In genomic region chr3:112043621-112044201, GRCh38 we compare ENCODE assay signal across 8 cellular contexts. TPM values are rescaled to one million over a fixed set of nuclear protein-coding genes. Genes with fewer than 3 reads are reported as not detected.
DNase-seq lines count a peak whose midpoint lies in the region; ATAC-seq, FAIRE-seq and TF ChIP-seq lines count a peak whose summit lies in the region.

No MANE protein-coding gene starts in this region.

- H3K4me1 ChIP-seq in keratinocyte (ENCODE audit: control insufficient read depth, extremely low read depth, insufficient read depth, low read length), result peaks cover 14% of the 10 kb centered on the region

- CTCF ChIA-PET in AG04449 (lab: Yijun Ruan, JAX), result interaction anchor here (0.6 to 5.8 kb wide), 50 partner anchors 9 to 444 kb away, joined by 3 to 55 read pairs (median 7); partner anchors contain the start of genes ABHD10 and TMPRSS7

- no peaks in the 10 kb centered on the region for H4K20me1 ChIP-seq in keratinocyte (ENCODE audit: control insufficient read depth, extremely low read depth, insufficient read depth, low read length)

- FAIRE-seq in keratinocyte (lab: Jason Lieb, UNC), result peak; percentile 87

- H3K27ac ChIP-seq in brain microvascular endothelial cell (no peak overlapping the region), keratinocyte (ENCODE audit: control insufficient read depth, insufficient read depth, low read length) (no peak overlapping the region)

- peak overlapping the region; percentile 8 for H3K9ac ChIP-seq in keratinocyte (ENCODE audit: control insufficient read depth, extremely low read depth, insufficient read depth, low read length)

- in situ Hi-C loops in brain microvascular endothelial cell (cut with HindIII; ENCODE audit: low pct_ligation_motif_present, low sequenced_read_pairs), result no loop called here

- no peaks in the 10 kb centered on the region for H3K9me3 ChIP-seq in keratinocyte (ENCODE audit: control insufficient read depth, low read depth, low read length)

- peak overlapping the region; percentile 71 for H3K4me2 ChIP-seq in keratinocyte (ENCODE audit: control insufficient read depth, extremely low read depth, insufficient read depth, low read depth, low read length)

- no peak overlapping the region for H3K4me3 ChIP-seq in AG04449 (ENCODE audit: low read depth, low read length)
- no peak overlapping the region for H3K4me3 ChIP-seq in brain microvascular endothelial cell (ENCODE audit: low read depth, low read length)
- H3K4me3 ChIP-seq in keratinocyte (ENCODE audit: control insufficient read depth in 2 of 3, extremely low read depth in 1 of 3, insufficient read depth in 2 of 3, low read depth in 1 of 3, low read length in 3 of 3), result peak overlapping the region in 2 of 3 experiments; percentile 25 to 29

- TF ChIP-seq CTCF in AG04449 (IDR thresholded peaks at IDR 0.05; ENCODE audit: insufficient read depth, low read length, missing control alignments) (peak; percentile 75), brain microvascular endothelial cell (IDR thresholded peaks at IDR 0.05; ENCODE audit: low read depth, low read length, missing control alignments) (peak; percentile 93), keratinocyte (optimal IDR thresholded peaks at IDR 0.05 in 1 of 3, IDR thresholded peaks at IDR 0.05 in 1 of 3, conservative IDR thresholded peaks at IDR 0.05 in 1 of 3; ENCODE audit: extremely low read depth in 1 of 3, insufficient read depth in 2 of 3, low read length in 3 of 3) (peak; percentile 78 to 87 (median 82))

- H2AFZ ChIP-seq in keratinocyte (ENCODE audit: control insufficient read depth, low read length), result peak overlapping the region; percentile 69

- no peaks in the 10 kb centered on the region for H3K79me2 ChIP-seq in keratinocyte (ENCODE audit: control insufficient read depth, insufficient read depth, low read length)

- H3K9me1 ChIP-seq in keratinocyte (ENCODE audit: control insufficient read depth, extremely low read depth, insufficient read depth, low read length), result no peaks in the 10 kb centered on the region

- ATAC-seq in GM18511 (IDR thresholded peaks at IDR 0.05; ENCODE audit: unreplicated experiment) (peak; percentile 95), HG02970 (IDR thresholded peaks at IDR 0.05; ENCODE audit: low FRiP score, unreplicated experiment) (peak; percentile 77)

- H3K27me3 ChIP-seq in brain microvascular endothelial cell (replicated peaks) (no peaks in the 10 kb centered on the region), keratinocyte (ENCODE audit: control insufficient read depth, extremely low read depth, insufficient read depth, low read length) (no peaks in the 10 kb centered on the region)

- dilution Hi-C loops in keratinocyte (cut with MboI; ENCODE audit: extremely low pct_ligation_motif_present, low sequenced_read_pairs), result no loop called here

- H3K36me3 ChIP-seq in brain microvascular endothelial cell (replicated peaks) (no peaks in the 10 kb centered on the region), keratinocyte (ENCODE audit: control insufficient read depth in 2 of 2, extremely low read depth in 1 of 2, insufficient read depth in 2 of 2, low read length in 2 of 2) (no peaks in the 10 kb centered on the region)

- no peak for DNase-seq in AG04449 (ENCODE audit: low read depth, low spot score)
- DNase-seq in NCI-H1694 (lab: John Stamatoyannopoulos, UW), result peak; percentile 84
- DNase-seq in T-helper 1 cell, result peak in 4 of 5 donors; percentile 9 to 66 (median 22)
- peak; percentile 65 for DNase-seq in brain microvascular endothelial cell
- DNase-seq in keratinocyte (ENCODE audit: low read depth, low spot score), result peak; percentile 23
- DNase-seq in stimulated activated CD4-positive, alpha-beta T cell treated with anti-CD3 and anti-CD28 coated beads, Interleukin-2, amount 100 ng/mL, for 24 hours, result peak; percentile 30 to 50

- POLR2A ChIA-PET in AG04449 (lab: Yijun Ruan, JAX), result no interaction called here

RNA-seq across cellular contexts. Expression of gene TMPRSS7, which starts 9.2 kb away (rescaled TPM):
- polyA plus RNA-seq in keratinocyte, result 0.02 to 0.18 TPM (median 0.08 TPM) in 3 replicates
- polyA plus RNA-seq in keratinocyte (2011; ENCODE audit: low read depth), result not detected
- polyA plus RNA-seq in keratinocyte (2011; cell fraction: cytosol; rRNA removed), result 0.04 and 0.05 TPM in 2 replicates
- 0.18 and 0.21 TPM in 2 replicates for polyA plus RNA-seq in keratinocyte (2011; cell fraction: nucleus; rRNA removed)
- 0.05 and 0.14 TPM in 2 replicates for polyA plus RNA-seq in keratinocyte (2012; ENCODE audit: low replicate concordance)
- 0.26 TPM in 1 of 3 replicates, not detected in the others for polyA minus RNA-seq in keratinocyte
- not detected for polyA minus RNA-seq in keratinocyte (2011; cell fraction: cytosol; rRNA and poly(A)+ RNA removed)
- 0.23 and 0.32 TPM in 2 replicates for polyA minus RNA-seq in keratinocyte (2011; cell fraction: nucleus; rRNA and poly(A)+ RNA removed)

RNA-seq across cellular contexts. Expression of gene C3orf52, which starts 42.5 kb away (rescaled TPM):
- polyA plus RNA-seq in keratinocyte, result 12.9 to 15.8 TPM (median 13.7 TPM) in 3 replicates
- 3.8 TPM for polyA plus RNA-seq in keratinocyte (2011; ENCODE audit: low read depth)
- polyA plus RNA-seq in keratinocyte (2011; cell fraction: cytosol; rRNA removed), result 5.3 and 7.8 TPM in 2 replicates
- 36.2 and 46.6 TPM in 2 replicates for polyA plus RNA-seq in keratinocyte (2011; cell fraction: nucleus; rRNA removed)
- 7.7 and 14.1 TPM in 2 replicates for polyA plus RNA-seq in keratinocyte (2012; ENCODE audit: low replicate concordance)
- 10.4 to 42.3 TPM (median 27.2 TPM) in 3 replicates for polyA minus RNA-seq in keratinocyte
- 4.0 TPM for polyA minus RNA-seq in keratinocyte (2011; cell fraction: cytosol; rRNA and poly(A)+ RNA removed)
- 42.8 and 81.6 TPM in 2 replicates for polyA minus RNA-seq in keratinocyte (2011; cell fraction: nucleus; rRNA and poly(A)+ RNA removed)

RNA-seq across cellular contexts. Expression of gene TAGLN3, which starts 45.0 kb away (rescaled TPM):
- polyA plus RNA-seq in keratinocyte, result 6.4 to 8.9 TPM (median 8.5 TPM) in 3 replicates
- 1.9 TPM for polyA plus RNA-seq in keratinocyte (2011; ENCODE audit: low read depth)
- 4.2 and 4.3 TPM in 2 replicates for polyA plus RNA-seq in keratinocyte (2011; cell fraction: cytosol; rRNA removed)
- polyA plus RNA-seq in keratinocyte (2011; cell fraction: nucleus; rRNA removed), result 4.6 and 5.7 TPM in 2 replicates
- polyA plus RNA-seq in keratinocyte (2012; ENCODE audit: low replicate concordance), result 2.4 and 5.7 TPM in 2 replicates
- 2.5 to 6.7 TPM (median 2.5 TPM) in 3 replicates for polyA minus RNA-seq in keratinocyte
- not detected for polyA minus RNA-seq in keratinocyte (2011; cell fraction: cytosol; rRNA and poly(A)+ RNA removed)
- polyA minus RNA-seq in keratinocyte (2011; cell fraction: nucleus; rRNA and poly(A)+ RNA removed), result 5.9 and 8.8 TPM in 2 replicates

Comparison
In these comparisons a context has a peak if more than half of its experiments do, and no peak if none do; other contexts are left out.
1. H3K4me3 ChIP-seq: peak in keratinocyte (2 of 3); none in AG04449 (single experiment) and brain microvascular endothelial cell (single experiment).
2. Peak in every context shown above with its lines, with median percentiles within 50 percentile points of each other: CTCF ChIP-seq.